8 cellular contexts compared by ENCODE assay signal in genomic region chr15:43746245-43746902, GRCh38. TPM values are rescaled to one million over a fixed set of nuclear protein-coding genes. Genes with fewer than 3 reads are reported as not detected.
DNase-seq lines count a peak whose midpoint lies in the region; ATAC-seq and TF ChIP-seq lines count a peak whose summit lies in the region.
"Not testable (repeated sequence)": the region's sequence is repeated elsewhere in the genome, so short reads cannot be mapped to it uniquely, and the experiment has no call there.

TSS of gene PDIA3 (plus strand) at chr15:43746438. CDS start at chr15:43746540, 102 bp downstream.

- not testable (repeated sequence) for H2AFZ ChIP-seq in SU-DHL-6 (ENCODE audit: low read depth, low read length, severe bottlenecking)

- TF ChIP-seq POLR2A in suprapubic skin (IDR thresholded peaks at IDR 0.05), result peak; percentile 90 to 97

- 0% methylated on average over 42 of the region's 84 CpGs for WGBS in suprapubic skin

- not testable (repeated sequence) for H3K27me3 ChIP-seq in SU-DHL-6 (ENCODE audit: low read length); suprapubic skin

- H3K36me3 ChIP-seq in SU-DHL-6 (ENCODE audit: low read length); suprapubic skin: not testable (repeated sequence)

- ATAC-seq in HG02610 (IDR thresholded peaks at IDR 0.05; ENCODE audit: unreplicated experiment), result peak; percentile 73
- peak; percentile 78 for ATAC-seq in activated naive CD8-positive, alpha-beta T cell treated with anti-CD3 and anti-CD28 coated beads, Interleukin-2, amount 10 ng/mL, durations not matched to agents 7 days and 5 days (ENCODE audit: low read depth)
- peak; percentile 98 for ATAC-seq in omental fat pad (ENCODE audit: low FRiP score)

- H3K9ac ChIP-seq in SU-DHL-6 (ENCODE audit: low read length), result peak within 1 kb of the TSS; percentile 98

- not testable (repeated sequence) for H3K9me3 Mint-ChIP-seq in activated naive CD8-positive, alpha-beta T cell treated with anti-CD3 and anti-CD28 coated beads, Interleukin-2, amount 10 ng/mL, durations not matched to agents 7 days and 5 days; glutamatergic neuron (ENCODE audit: unreplicated experiment)

- H3K36me3 Mint-ChIP-seq in activated naive CD8-positive, alpha-beta T cell treated with anti-CD3 and anti-CD28 coated beads, Interleukin-2, amount 10 ng/mL, durations not matched to agents 7 days and 5 days; glutamatergic neuron (ENCODE audit: unreplicated experiment): not testable (repeated sequence)

- peak within 1 kb of the TSS; percentile 90 for H3K27ac Mint-ChIP-seq in activated naive CD8-positive, alpha-beta T cell treated with anti-CD3 and anti-CD28 coated beads, Interleukin-2, amount 10 ng/mL, durations not matched to agents 7 days and 5 days
- peak within 1 kb of the TSS; percentile 96 for H3K27ac Mint-ChIP-seq in glutamatergic neuron (ENCODE audit: unreplicated experiment)

- DNase-seq in GM10266 (ENCODE audit: extremely low spot score) (peak; percentile 93), NCI-H1092 (lab: John Stamatoyannopoulos, UW) (peak; percentile 65), glutamatergic neuron (peak; percentile 96), omental fat pad (ENCODE audit: low spot score) (peak; percentile 60), suprapubic skin (ENCODE audit: low spot score in 2 of 2) (peak; percentile 94)
- peak; percentile 90 for DNase-seq in activated naive CD8-positive, alpha-beta T cell treated with anti-CD3 and anti-CD28 coated beads, Interleukin-2, amount 10 ng/mL, durations not matched to agents 7 days and 5 days

- H3K9me2 ChIP-seq in SU-DHL-6 (replicated peaks; ENCODE audit: insufficient read depth, low read length), result not testable (repeated sequence)

- H3F3A ChIP-seq in SU-DHL-6 (ENCODE audit: insufficient read depth), result peaks cover 39% of the 10 kb centered on the region

- H3K4me3 ChIP-seq in SU-DHL-6 (ENCODE audit: insufficient read depth, low read length, poor library complexity, severe bottlenecking) (peak within 1 kb of the TSS; percentile 90), suprapubic skin (peak within 1 kb of the TSS; percentile 73)

- H3K4me2 ChIP-seq in SU-DHL-6 (ENCODE audit: low read depth, low read length, poor library complexity, severe bottlenecking), result peak within 1 kb of the TSS; percentile 98

- H3K4me1 Mint-ChIP-seq in activated naive CD8-positive, alpha-beta T cell treated with anti-CD3 and anti-CD28 coated beads, Interleukin-2, amount 10 ng/mL, durations not matched to agents 7 days and 5 days, result peaks cover 29% of the 10 kb centered on the region
- not testable (repeated sequence) for H3K4me1 Mint-ChIP-seq in glutamatergic neuron (ENCODE audit: low read depth, unreplicated experiment)

- peaks cover 42% of the 10 kb centered on the region for H3K4me1 ChIP-seq in suprapubic skin

- TF ChIP-seq CTCF in GM10266 (IDR thresholded peaks at IDR 0.05; ENCODE audit: control insufficient read depth, insufficient read depth, low read depth, missing control alignments); SU-DHL-6 (IDR thresholded peaks at IDR 0.05; ENCODE audit: insufficient read depth, low read length, poor library complexity, severe bottlenecking); omental fat pad (IDR thresholded peaks at IDR 0.05); suprapubic skin (IDR thresholded peaks at IDR 0.05): not testable (repeated sequence)
- peak; percentile 36 for TF ChIP-seq CTCF in glutamatergic neuron (IDR thresholded peaks at IDR 0.05; ENCODE audit: partially characterized antibody, unreplicated experiment)

- POLR2A ChIA-PET in activated naive CD8-positive, alpha-beta T cell treated with anti-CD3 and anti-CD28 coated beads, Interleukin-2, amount 10 ng/mL, durations not matched to agents 7 days and 5 days (lab: Charles Lee), result interaction anchor here (0.6 to 1.9 kb wide), 5 partner anchors 28 to 1454 kb away, joined by 3 to 7 read pairs (median 5); partner anchors contain the start of genes ELL3 and MFAP1

- TF ChIP-seq EP300 in suprapubic skin (IDR thresholded peaks at IDR 0.05), result not testable (repeated sequence)

- H3K27me3 Mint-ChIP-seq in activated naive CD8-positive, alpha-beta T cell treated with anti-CD3 and anti-CD28 coated beads, Interleukin-2, amount 10 ng/mL, durations not matched to agents 7 days and 5 days; glutamatergic neuron (ENCODE audit: unreplicated experiment): not testable (repeated sequence)

- peak within 1 kb of the TSS; percentile 78 for H3K27ac ChIP-seq in SU-DHL-6 (ENCODE audit: low read depth, low read length)
- H3K27ac ChIP-seq in suprapubic skin, result peak within 1 kb of the TSS; percentile 95

- H3K9me3 ChIP-seq in SU-DHL-6 (ENCODE audit: insufficient read depth, low read length); suprapubic skin: not testable (repeated sequence)

- H4K20me1 ChIP-seq in SU-DHL-6 (ENCODE audit: low read depth, low read length), result not testable (repeated sequence)

- peaks cover 51% of the 10 kb centered on the region for H3K79me2 ChIP-seq in SU-DHL-6 (ENCODE audit: insufficient read depth, low read length)

- peak within 1 kb of the TSS; percentile 88 for H3K4me3 Mint-ChIP-seq in activated naive CD8-positive, alpha-beta T cell treated with anti-CD3 and anti-CD28 coated beads, Interleukin-2, amount 10 ng/mL, durations not matched to agents 7 days and 5 days
- H3K4me3 Mint-ChIP-seq in glutamatergic neuron (ENCODE audit: unreplicated experiment), result peak within 1 kb of the TSS; percentile 98

RNA-seq across cellular contexts. Expression of gene PDIA3, which starts in this region (rescaled TPM):
- total RNA-seq in activated naive CD8-positive, alpha-beta T cell treated with anti-CD3 and anti-CD28 coated beads, Interleukin-2, amount 10 ng/mL, durations not matched to agents 7 days and 5 days, result 100 to 1,000 TPM; 217 to 225 TPM
- total RNA-seq in glutamatergic neuron (ENCODE audit: unreplicated experiment) (222 TPM), omental fat pad (100 to 1,000 TPM in 3 of 4 donors, 10 to 100 TPM in 1; 99.0 to 143 (median 132) TPM), suprapubic skin (100 to 1,000 TPM in 2 of 4 donors, 10 to 100 TPM in 2; 57.1 to 157 (median 100.0) TPM)

Comparison
In these comparisons a context has a peak if more than half of its experiments do, and no peak if none do; other contexts are left out.
1. Peak in every context shown above with its lines: DNase-seq, ATAC-seq, H3K4me3 ChIP-seq and H3K27ac ChIP-seq.